15 cellular contexts compared by ENCODE assay signal in genomic region chr12:66092559-66093269, GRCh38. TPM values are rescaled to one million over a fixed set of nuclear protein-coding genes. Genes with fewer than 3 reads are reported as not detected.
DNase-seq lines count a peak whose midpoint lies in the region; ATAC-seq, FAIRE-seq and TF ChIP-seq lines count a peak whose summit lies in the region.
"Had no signal": no experiment of that assay in that cellular context is flagged by ENCODE, and none has a peak within 500 bp of the region (broad histone marks: within the 10 kb centered on the region; RNA-seq: fewer than 3 reads in every experiment).

No MANE protein-coding gene starts in this region.

- no peak overlapping the region for H3K4me2 ChIP-seq in mesenchymal stem cell (ENCODE audit: low read length, poor library complexity, severe bottlenecking)

- WGBS in mesenchymal stem cell: no CpG with 5 or more reads among the region's 1 CpG
- WGBS in small intestine, 3 donors: 0 to 4% (median 0%) methylated on average over 1 of the region's 1 CpG
- 0 to 6% methylated on average over 1 of the region's 1 CpG for WGBS in lower leg skin, 2 donors

- peak overlapping the region in 1 of 2 experiments; percentile 12 for H3K18ac ChIP-seq in mesenchymal stem cell (ENCODE audit: low read depth in 1 of 2, low read length in 2 of 2)

- no peaks in the 10 kb centered on the region for H3K9me3 ChIP-seq in mesenchymal stem cell (ENCODE audit: control insufficient read depth, low read length)
- H3K9me3 ChIP-seq in small intestine (ENCODE audit: control insufficient read depth, low read depth): no peaks in the 10 kb centered on the region

- H2BK120ac ChIP-seq in mesenchymal stem cell (ENCODE audit: low read depth, low read length): no peak overlapping the region

- DNase-seq in EL (peak; percentile 67), mesenchymal stem cell (peak; percentile 21), small intestine (no peak), lower leg skin (ENCODE audit: low spot score in 2 of 2) (no peak)
- DNase-seq in stimulated activated CD4-positive, alpha-beta T cell treated with anti-CD3 and anti-CD28 coated beads, Interleukin-4, amount 100 ng/mL, for 4 hours: no peak
- DNase-seq: activated T-cell treated with anti-CD3 and anti-CD28 coated beads, Interleukin-2, amount 50 U/mL, for 4 hours; DMS79 treated with DMSO at 0.1 percent for 48 hours; immature natural killer cell; NCI-H446; stimulated activated CD8-positive, alpha-beta memory T cell treated with anti-CD3 and anti-CD28 coated beads, Interleukin-4, amount 100 ng/mL, for 48 hours; T-helper 2 cell had no signal

- intact Hi-C loops in lower leg skin (cut with DNase I; ENCODE audit: low total_unique reads): no loop called here

- H2AFZ ChIP-seq in mesenchymal stem cell (ENCODE audit: low read depth, low read length): no peak overlapping the region

- H2BK15ac ChIP-seq in mesenchymal stem cell (ENCODE audit: low read depth, poor library complexity, severe bottlenecking): no peak overlapping the region

- H3K27ac ChIP-seq in mesenchymal stem cell (ENCODE audit: low read length, poor library complexity, severe bottlenecking) (no peak overlapping the region), small intestine (ENCODE audit: low read depth in 1 of 2, low read length in 1 of 2) (no peak overlapping the region)

- H3K4me1 ChIP-seq in mesenchymal stem cell (ENCODE audit: control insufficient read depth, insufficient read depth, low read depth, low read length) (no peaks in the 10 kb centered on the region), small intestine (ENCODE audit: control insufficient read depth in 2 of 2, insufficient read depth in 1 of 2, low read depth in 1 of 2, low read length in 1 of 2) (no peaks in the 10 kb centered on the region)

- no peak overlapping the region for H2BK12ac ChIP-seq in mesenchymal stem cell (ENCODE audit: low read length in 2 of 2)

- H3K36me3 ChIP-seq in mesenchymal stem cell (ENCODE audit: control insufficient read depth in 1 of 2, insufficient read depth in 2 of 2, low read depth in 1 of 2, low read length in 2 of 2) (no peaks in the 10 kb centered on the region), small intestine (ENCODE audit: control insufficient read depth in 2 of 2, insufficient read depth in 2 of 2, low read length in 2 of 2) (no peaks in the 10 kb centered on the region)

- FAIRE-seq in small intestine (lab: Jason Lieb, UNC): no peak
- FAIRE-seq: colon had no signal

- no peaks in the 10 kb centered on the region for H3K27me3 ChIP-seq in mesenchymal stem cell (ENCODE audit: control insufficient read depth in 1 of 2, insufficient read depth in 1 of 2, low read length in 2 of 2)
- H3K27me3 ChIP-seq in small intestine (ENCODE audit: control insufficient read depth in 2 of 2, insufficient read depth in 2 of 2, low read length in 2 of 2): no peaks in the 10 kb centered on the region

- H4K8ac ChIP-seq in mesenchymal stem cell (ENCODE audit: low read length): no peak overlapping the region

- ATAC-seq in HG02678 (IDR thresholded peaks at IDR 0.05; ENCODE audit: unreplicated experiment) (peak; percentile 63), SK-N-SH treated with all-trans-retinoic acid at 6 μM for 48 hours (peak; percentile 73), HG03571 (IDR thresholded peaks at IDR 0.05; ENCODE audit: unreplicated experiment) (no peak)
- ATAC-seq: activated T-cell treated with anti-CD3 and anti-CD28 coated beads, Interleukin-2, amount 50 U/mL, for 4 hours had no signal

- no peak for TF ChIP-seq CTCF in lower leg skin (IDR thresholded peaks at IDR 0.05)

- no peak overlapping the region for H2AK5ac ChIP-seq in mesenchymal stem cell (ENCODE audit: low read length, severe bottlenecking)

- H3K79me1 ChIP-seq in mesenchymal stem cell (replicated peaks; ENCODE audit: low read length, poor library complexity, severe bottlenecking): no peaks in the 10 kb centered on the region

- no peak for TF ChIP-seq POLR2A in lower leg skin (IDR thresholded peaks at IDR 0.05)

- H3K4me3 ChIP-seq in mesenchymal stem cell (ENCODE audit: insufficient read depth in 1 of 2, low read depth in 1 of 2, low read length in 2 of 2): peak overlapping the region in 1 of 2 experiments; percentile 7
- no peak overlapping the region for H3K4me3 ChIP-seq in small intestine (ENCODE audit: low read depth in 1 of 2, low read length in 2 of 2)
- no peak overlapping the region for H3K4me3 ChIP-seq in lower leg skin (ENCODE audit: low read depth, poor library complexity, severe bottlenecking)

- H3K14ac ChIP-seq in mesenchymal stem cell (ENCODE audit: low read length in 2 of 2): no peak overlapping the region

- no peak overlapping the region for H2BK5ac ChIP-seq in mesenchymal stem cell (ENCODE audit: low read depth, low read length, poor library complexity, severe bottlenecking)

- no peak overlapping the region for H4K91ac ChIP-seq in mesenchymal stem cell (ENCODE audit: low read length)

- no peak overlapping the region for H3K23ac ChIP-seq in mesenchymal stem cell (ENCODE audit: low read length in 2 of 2)

- no peak overlapping the region for H3K4ac ChIP-seq in mesenchymal stem cell (ENCODE audit: low read depth in 1 of 2, low read length in 2 of 2)

- peak overlapping the region; percentile 22 for H3K9ac ChIP-seq in mesenchymal stem cell (ENCODE audit: low read length)

TF ChIP-seq in SK-N-SH treated with all-trans-retinoic acid at 6 μM for 48 hours, 23 proteins besides CTCF, POLR2A, EP300 and RAD21:
- TF ChIP-seq OSR1 (CRISPR knock-in tag; IDR thresholded peaks at IDR 0.05): no peak

RNA-seq across cellular contexts. Expression of gene LLPH, which starts 37.8 kb away (rescaled TPM):
- polyA plus RNA-seq in mesenchymal stem cell (2013, experiment 1 of 2): 25.7 TPM
- 26.0 TPM for polyA plus RNA-seq in mesenchymal stem cell (2013, experiment 2 of 2)
- 10 to 100 TPM; 18.8 to 28.3 (median 26.5) TPM for polyA plus RNA-seq in small intestine
- 1 to 10 TPM; 1.3 to 6.0 (median 4.6) TPM for total RNA-seq in lower leg skin

Comparison
In these comparisons a context has a peak if more than half of its experiments do, and no peak if none do; other contexts are left out.
1. DNase-seq: peak in EL (single experiment) and mesenchymal stem cell (single experiment); none in small intestine (single experiment), stimulated activated CD4-positive, alpha-beta T cell treated with anti-CD3 and anti-CD28 coated beads, Interleukin-4, amount 100 ng/mL, for 4 hours (0 of 2) and lower leg skin (0 of 2).